In genomic region chr3:54950391-54951003, GRCh38 we compare ENCODE assay signal across 19 cellular contexts. TPM values are rescaled to one million over a fixed set of nuclear protein-coding genes. Genes with fewer than 3 reads are reported as not detected.
"Had no signal": no experiment of that assay in that cellular context is flagged by ENCODE, and none has a peak within 500 bp of the region (broad histone marks: within the 10 kb centered on the region; RNA-seq: fewer than 3 reads in every experiment).

No MANE protein-coding gene starts in this region.

- H3K9me3 Mint-ChIP-seq: activated naive CD4-positive, alpha-beta T cell treated with anti-CD3 and anti-CD28 coated beads, Interleukin-2, amount 50 U/mL, for 24 hours; endodermal cell; T-helper 1 cell treated with Interleukin-12 subunit alpha and Interleukin-12 subunit beta and Interleukin-4 antibody, amounts not matched to agents 30 μg/mL and 1 μg/mL, for 36 hours had no signal

- H3K4me1 Mint-ChIP-seq: activated CD4-positive, alpha-beta T cell treated with anti-CD3 and anti-CD28 coated beads for 36 hours; activated naive CD4-positive, alpha-beta T cell treated with anti-CD3 and anti-CD28 coated beads, Interleukin-2, amount 50 U/mL, for 24 hours had no signal

- DNase-seq: activated CD4-positive, alpha-beta T cell treated with anti-CD3 and anti-CD28 coated beads for 36 hours; activated CD4-positive, alpha-beta T cell treated with anti-CD3 and anti-CD28 coated beads, Interleukin-2, amount 50 U/mL, for 48 hours; activated gamma-delta T cell; foreskin keratinocyte; mammary epithelial cell; stimulated activated CD4-positive, alpha-beta T cell treated with anti-CD3 and anti-CD28 coated beads, Interleukin-12 subunit alpha, Interleukin-12 subunit beta, amount 100 ng/mL, for 4 hours; stimulated activated CD4-positive, alpha-beta T cell treated with anti-CD3 and anti-CD28 coated beads, Interleukin-1b, Interleukin-23, amount 100 ng/mL, for 48 hours; stimulated activated CD8-positive, alpha-beta memory T cell treated with anti-CD3 and anti-CD28 coated beads, Interleukin-4, amount 100 ng/mL, for 48 hours; stimulated activated naive CD4-positive, alpha-beta T cell had no signal

- H3K27me3 Mint-ChIP-seq: activated naive CD4-positive, alpha-beta T cell treated with anti-CD3 and anti-CD28 coated beads, Interleukin-2, amount 50 U/mL, for 24 hours had no signal

- H3K4me3 Mint-ChIP-seq: activated CD4-positive, alpha-beta T cell treated with anti-CD3 and anti-CD28 coated beads for 36 hours; activated naive CD4-positive, alpha-beta T cell treated with anti-CD3 and anti-CD28 coated beads, Interleukin-2, amount 50 U/mL, for 24 hours; endodermal cell; T-helper 1 cell treated with Interleukin-12 subunit alpha and Interleukin-12 subunit beta and Interleukin-4 antibody, amounts not matched to agents 30 μg/mL and 1 μg/mL, for 36 hours had no signal

- H3K27me3 ChIP-seq: dorsolateral prefrontal cortex had no signal

- H3K4me3 ChIP-seq: dorsolateral prefrontal cortex had no signal

- H3K36me3 Mint-ChIP-seq: activated naive CD4-positive, alpha-beta T cell treated with anti-CD3 and anti-CD28 coated beads, Interleukin-2, amount 50 U/mL, for 24 hours had no signal

- ATAC-seq: activated CD4-positive, alpha-beta T cell treated with anti-CD3 and anti-CD28 coated beads for 36 hours had no signal

- H3K27ac ChIP-seq: dorsolateral prefrontal cortex, epithelial cell of prostate, foreskin keratinocyte, parathyroid adenoma had no signal

- H3K27ac Mint-ChIP-seq: activated CD4-positive, alpha-beta T cell treated with anti-CD3 and anti-CD28 coated beads for 36 hours; activated naive CD4-positive, alpha-beta T cell treated with anti-CD3 and anti-CD28 coated beads, Interleukin-2, amount 50 U/mL, for 24 hours; endodermal cell; T-helper 1 cell treated with Interleukin-12 subunit alpha and Interleukin-12 subunit beta and Interleukin-4 antibody, amounts not matched to agents 30 μg/mL and 1 μg/mL, for 36 hours had no signal

RNA-seq across cellular contexts. Expression of gene LRTM1, which starts 22.6 kb away (rescaled TPM):
- total RNA-seq: activated CD4-positive, alpha-beta T cell treated with anti-CD3 and anti-CD28 coated beads for 36 hours; cardiac septum; endodermal cell; foreskin keratinocyte; left lobe of liver; mammary epithelial cell; mononuclear cell; renal cortical epithelial cell had no signal
- polyA plus RNA-seq: foreskin keratinocyte, mammary epithelial cell had no signal
